In genomic region chr2:154477319-154477718, GRCh38 we compare ENCODE assay signal across 2 cellular contexts.
A peak's percentile ranks its signal among the peaks of the same experiment; 100 is the strongest.
TF ChIP-seq lines count a peak whose summit lies in the region.

No MANE protein-coding gene starts in this region.

TF ChIP-seq in liver, 16 proteins besides CTCF, POLR2A, EP300 and RAD21 (continued from another document):
- TF ChIP-seq REST (IDR thresholded peaks at IDR 0.05) (no peak), FOXA2 (IDR thresholded peaks at IDR 0.05) (no peak), JUND (IDR thresholded peaks at IDR 0.05) (peak in 1 of 2 donors; percentile 11), SP1 (IDR thresholded peaks at IDR 0.05) (peak; percentile 76), HNF4G (IDR thresholded peaks at IDR 0.05) (peak; percentile 14), HNF4A (conservative IDR thresholded peaks at IDR 0.05) (peak; percentile 69 to 75), RXRA (IDR thresholded peaks at IDR 0.05) (peak; percentile 75 to 76), MAX (IDR thresholded peaks at IDR 0.05) (no peak), YY1 (IDR thresholded peaks at IDR 0.05) (no peak), ZBTB33 (IDR thresholded peaks at IDR 0.05) (no peak)

TF ChIP-seq in HepG2, 621 proteins besides CTCF, POLR2A, EP300 and RAD21 (continued from another document):
- no peak for TF ChIP-seq ZHX2 (IDR thresholded peaks at IDR 0.05; ENCODE audit: low read depth)
- TF ChIP-seq ZHX2 (CRISPR knock-in tag; IDR thresholded peaks at IDR 0.05; ENCODE audit: borderline replicate concordance) = no peak
- TF ChIP-seq BRCA1 (CRISPR knock-in tag; IDR thresholded peaks at IDR 0.05) = no peak
- TF ChIP-seq MED8 (CRISPR knock-in tag; IDR thresholded peaks at IDR 0.05; ENCODE audit: insufficient replicate concordance) = no peak
- no peak for TF ChIP-seq JUN (CRISPR knock-in tag; IDR thresholded peaks at IDR 0.05)
- TF ChIP-seq RBFOX2 (IDR thresholded peaks at IDR 0.05; ENCODE audit: low read depth, low read length) = no peak
- no peak for TF ChIP-seq SAP130 (CRISPR knock-in tag; IDR thresholded peaks at IDR 0.05; ENCODE audit: low read depth)
